Comparison of ENCODE assay signal across 15 cellular contexts in genomic region chr1:169260478-169260877, GRCh38.
"Had no signal": no experiment of that assay in that cellular context is flagged by ENCODE, and none has a peak within 500 bp of the region (broad histone marks: within the 10 kb centered on the region; RNA-seq: fewer than 3 reads in every experiment).

No MANE protein-coding gene starts in this region.

- H3K4me1 ChIP-seq: foreskin keratinocyte, thyroid gland had no signal

- H3K27ac ChIP-seq: epithelial cell of prostate, foreskin keratinocyte, thyroid gland had no signal

- H3K27me3 ChIP-seq: foreskin keratinocyte, thyroid gland had no signal

- H3K4me3 ChIP-seq: thyroid gland had no signal

- H3K36me3 ChIP-seq: thyroid gland had no signal

- ATAC-seq: activated CD8-positive, alpha-beta memory T cell treated with anti-CD3 and anti-CD28 coated beads, Interleukin-2, amount 10 ng/mL, durations not matched to agents 7 days and 5 days; foreskin keratinocyte; WTC11 had no signal

- DNase-seq: activated CD4-positive, alpha-beta memory T cell treated with anti-CD3 and anti-CD28 coated beads, Interleukin-2, amount 10 ng/mL, durations not matched to agents 7 days and 5 days; activated CD4-positive, alpha-beta T cell treated with anti-CD3 and anti-CD28 coated beads for 48 hours; activated CD8-positive, alpha-beta memory T cell treated with anti-CD3 and anti-CD28 coated beads, Interleukin-2, amount 10 ng/mL, durations not matched to agents 7 days and 5 days; activated naive CD4-positive, alpha-beta T cell; activated naive CD8-positive, alpha-beta T cell treated with anti-CD3 and anti-CD28 coated beads for 36 hours; amniotic stem cell; endodermal cell; foreskin keratinocyte; hippocampal formation; islet precursor cell; stimulated activated naive CD4-positive, alpha-beta T cell treated with Interleukin-2 at 50 U/mL for 16 hours; T1000; thyroid gland had no signal

- H3K9me3 ChIP-seq: thyroid gland had no signal
